Comparison of ENCODE assay signal across 2 cellular contexts in genomic region chr18:614980-615607, GRCh38.
TF ChIP-seq lines count a peak whose summit lies in the region.

No MANE protein-coding gene starts in this region.

TF ChIP-seq in K562, 482 proteins besides CTCF, POLR2A, EP300 and RAD21:
- TF ChIP-seq ATF7 (IDR thresholded peaks at IDR 0.05) (peak; percentile 61; the same call in 1 of the 2 replicates), ELF4 (CRISPR knock-in tag; IDR thresholded peaks at IDR 0.05) (no peak), TRIM24 (IDR thresholded peaks at IDR 0.05) (no peak), ZNF668 (CRISPR knock-in tag; IDR thresholded peaks at IDR 0.05) (no peak), CEBPG (CRISPR knock-in tag; IDR thresholded peaks at IDR 0.05) (no peak), CEBPG (tag; conservative IDR thresholded peaks at IDR 0.05 in 1 of 2, IDR thresholded peaks at IDR 0.05 in 1 of 2) (peak; percentile 87 to 89), FOS (IDR thresholded peaks at IDR 0.05; ENCODE audit: extremely low read depth, insufficient read length) (no peak), CEBPB (tag; IDR thresholded peaks at IDR 0.05) (peak; percentile 89)
- TF ChIP-seq, protein P1, sequence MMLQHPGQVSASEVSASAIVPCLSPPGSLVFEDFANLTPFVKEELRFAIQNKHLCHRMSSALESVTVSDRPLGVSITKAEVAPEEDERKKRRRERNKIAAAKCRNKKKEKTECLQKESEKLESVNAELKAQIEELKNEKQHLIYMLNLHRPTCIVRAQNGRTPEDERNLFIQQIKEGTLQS (IDR thresholded peaks at IDR 0.05), result peak; percentile 57
- TF ChIP-seq, protein P1 (CRISPR knock-in tag; conservative IDR thresholded peaks at IDR 0.05), result no peak
- TF ChIP-seq, protein P2, sequence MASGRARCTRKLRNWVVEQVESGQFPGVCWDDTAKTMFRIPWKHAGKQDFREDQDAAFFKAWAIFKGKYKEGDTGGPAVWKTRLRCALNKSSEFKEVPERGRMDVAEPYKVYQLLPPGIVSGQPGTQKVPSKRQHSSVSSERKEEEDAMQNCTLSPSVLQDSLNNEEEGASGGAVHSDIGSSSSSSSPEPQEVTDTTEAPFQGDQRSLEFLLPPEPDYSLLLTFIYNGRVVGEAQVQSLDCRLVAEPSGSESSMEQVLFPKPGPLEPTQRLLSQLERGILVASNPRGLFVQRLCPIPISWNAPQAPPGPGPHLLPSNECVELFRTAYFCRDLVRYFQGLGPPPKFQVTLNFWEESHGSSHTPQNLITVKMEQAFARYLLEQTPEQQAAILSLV (tag; IDR thresholded peaks at IDR 0.05), result 0 out of 2 replicates have a peak, but pooled peaks have one; percentile 43
- TF ChIP-seq, protein P3, sequence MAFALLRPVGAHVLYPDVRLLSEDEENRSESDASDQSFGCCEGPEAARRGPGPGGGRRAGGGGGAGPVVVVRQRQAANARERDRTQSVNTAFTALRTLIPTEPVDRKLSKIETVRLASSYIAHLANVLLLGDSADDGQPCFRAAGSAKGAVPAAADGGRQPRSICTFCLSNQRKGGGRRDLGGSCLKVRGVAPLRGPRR (CRISPR knock-in tag; IDR thresholded peaks at IDR 0.05), result no peak

TF ChIP-seq in GM12891, 5 proteins besides CTCF, POLR2A, EP300 and RAD21:
- TF ChIP-seq TAF1 (IDR thresholded peaks at IDR 0.05; ENCODE audit: low read depth, low read length), result no peak
- TF ChIP-seq SPI1 (IDR thresholded peaks at IDR 0.05; ENCODE audit: low read depth, low read length), result no peak
- TF ChIP-seq PAX5 (IDR thresholded peaks at IDR 0.05; ENCODE audit: insufficient read depth, low read length, severe bottlenecking), result no peak
- TF ChIP-seq POLR2AphosphoS5 (IDR thresholded peaks at IDR 0.05; ENCODE audit: low read depth, low read length), result no peak
